1 cellular context compared by ENCODE assay signal in the genomic region with DNA sequence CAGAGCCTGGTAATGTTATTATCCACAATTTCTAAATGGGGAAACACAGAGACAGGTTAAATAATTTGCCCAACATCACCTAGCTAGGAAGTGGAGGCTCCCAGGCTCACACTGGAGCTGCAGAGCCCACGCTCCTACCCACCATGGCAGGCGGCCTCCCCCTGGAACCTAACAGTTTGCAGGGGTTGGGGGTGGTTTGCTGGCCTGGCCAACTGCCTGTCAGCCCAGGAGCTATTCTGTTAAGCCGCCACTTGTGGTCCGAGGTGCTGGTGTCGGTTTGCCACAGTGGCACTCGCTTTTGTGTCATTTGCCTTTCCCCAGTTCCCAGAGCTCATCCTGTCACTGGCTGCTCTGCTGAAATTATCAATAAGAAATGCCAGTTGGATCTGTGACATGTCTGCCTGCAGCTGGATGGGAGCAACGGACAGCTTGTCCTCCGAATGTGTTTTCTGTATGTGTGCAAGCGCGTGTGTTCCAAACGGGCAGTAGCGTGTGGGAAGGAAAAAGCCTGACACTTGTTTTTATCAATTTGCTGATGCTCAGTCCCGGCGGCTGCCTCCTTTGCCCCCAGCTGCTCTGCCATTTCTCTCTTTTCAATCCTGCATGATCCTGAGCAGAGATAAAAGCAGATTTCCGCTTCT.
A peak's percentile ranks its signal among the peaks of the same experiment; 100 is the strongest.
TF ChIP-seq lines count a peak whose summit lies in the region.

No MANE protein-coding gene starts in this region.

TF ChIP-seq in SK-N-SH, 30 proteins besides CTCF, POLR2A, EP300 and RAD21:
- peak; percentile 76 for TF ChIP-seq POLR2AphosphoS5 (IDR thresholded peaks at IDR 0.05; ENCODE audit: low read depth, low read length)
- no peak for TF ChIP-seq RXRA (IDR thresholded peaks at IDR 0.05; ENCODE audit: borderline replicate concordance, low read depth)
- peak; percentile 72; the same call in 1 of the 2 replicates for TF ChIP-seq SIN3A (IDR thresholded peaks at IDR 0.05; ENCODE audit: borderline replicate concordance, low read depth, low read length)
- peak; percentile 98 for TF ChIP-seq RCOR1 (IDR thresholded peaks at IDR 0.05; ENCODE audit: low read length)
- no peak for TF ChIP-seq EZH2phosphoT487 (IDR thresholded peaks at IDR 0.05; ENCODE audit: borderline replicate concordance, low read depth)
- peak; percentile 98 for TF ChIP-seq GATA2 (CRISPR knock-in tag; IDR thresholded peaks at IDR 0.05)
- no peak for TF ChIP-seq FOXM1 (IDR thresholded peaks at IDR 0.05; ENCODE audit: low read depth)
- TF ChIP-seq TCF12 (IDR thresholded peaks at IDR 0.05) = peak; percentile 93
- peak; percentile 98 for TF ChIP-seq MXI1 (IDR thresholded peaks at IDR 0.05; ENCODE audit: low read depth, low read length)
- TF ChIP-seq, protein P1, sequence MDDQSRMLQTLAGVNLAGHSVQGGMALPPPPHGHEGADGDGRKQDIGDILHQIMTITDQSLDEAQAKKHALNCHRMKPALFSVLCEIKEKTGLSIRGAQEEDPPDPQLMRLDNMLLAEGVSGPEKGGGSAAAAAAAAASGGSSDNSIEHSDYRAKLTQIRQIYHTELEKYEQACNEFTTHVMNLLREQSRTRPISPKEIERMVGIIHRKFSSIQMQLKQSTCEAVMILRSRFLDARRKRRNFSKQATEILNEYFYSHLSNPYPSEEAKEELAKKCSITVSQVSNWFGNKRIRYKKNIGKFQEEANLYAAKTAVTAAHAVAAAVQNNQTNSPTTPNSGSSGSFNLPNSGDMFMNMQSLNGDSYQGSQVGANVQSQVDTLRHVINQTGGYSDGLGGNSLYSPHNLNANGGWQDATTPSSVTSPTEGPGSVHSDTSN (IDR thresholded peaks at IDR 0.05) = peak; percentile 68
- TF ChIP-seq CHD2 (IDR thresholded peaks at IDR 0.05; ENCODE audit: low read length, partially characterized antibody) = peak; percentile 93
- TF ChIP-seq NFIC (IDR thresholded peaks at IDR 0.05; ENCODE audit: borderline replicate concordance) = peak; percentile 40; the same call in 1 of the 2 replicates
- peak; percentile 94; the same call in 1 of the 2 replicates for TF ChIP-seq FOXJ3 (CRISPR knock-in tag; IDR thresholded peaks at IDR 0.05)
- peak; percentile 29; the same call in 1 of the 2 replicates for TF ChIP-seq RFX5 (IDR thresholded peaks at IDR 0.05; ENCODE audit: low read length)
